8 cellular contexts compared by ENCODE assay signal in genomic region chr11:66744485-66745355, GRCh38. TPM values are rescaled to one million over a fixed set of nuclear protein-coding genes. Genes with fewer than 3 reads are reported as not detected.
A peak's percentile ranks its signal among the peaks of the same experiment; 100 is the strongest.
DNase-seq lines count a peak whose midpoint lies in the region; ATAC-seq and TF ChIP-seq lines count a peak whose summit lies in the region.

No MANE protein-coding gene starts in this region.

- TF ChIP-seq CTCF in GM13976 (IDR thresholded peaks at IDR 0.05; ENCODE audit: borderline replicate concordance, control extremely low read depth, extremely low read depth, insufficient read depth, missing control alignments) (peak; percentile 9), vagina (IDR thresholded peaks at IDR 0.05) (no peak)

- intact Hi-C loops in right cardiac atrium (cut with DNase I): no loop called here
- intact Hi-C loops in vagina (cut with DNase I): no loop called here

- in situ Hi-C loops in GM13976 (cut with MboI; ENCODE audit: low sequenced_read_pairs, unreplicated experiment): no loop called here

- peak; percentile 99 for DNase-seq in GM13976 (ENCODE audit: low spot score)
- DNase-seq in NCI-H1694 treated with DMSO at 0.1 percent for 48 hours (lab: John Stamatoyannopoulos, UW): peak; percentile 45
- DNase-seq in T-helper 2 cell: peak; percentile 81 to 88 (median 87)
- DNase-seq in anterior cingulate cortex (lab: John Stamatoyannopoulos, UW): peak in 57 of 58 donors; percentile 34 to 90 (median 78)
- peak; percentile 82 to 94 (median 93) for DNase-seq in right cardiac atrium
- no peak for DNase-seq in vagina (ENCODE audit: extremely low spot score in 2 of 2)

- H3K27me3 ChIP-seq in right cardiac atrium (ENCODE audit: control insufficient read depth, insufficient read depth): no peaks in the 10 kb centered on the region
- no peaks in the 10 kb centered on the region for H3K27me3 ChIP-seq in rectal smooth muscle tissue (ENCODE audit: control insufficient read depth, insufficient read depth, low read length)
- H3K27me3 ChIP-seq in vagina: no peaks in the 10 kb centered on the region

- H3K4me1 ChIP-seq in right cardiac atrium (ENCODE audit: control insufficient read depth, insufficient read depth, low read length): peaks cover under 1% of the 10 kb centered on the region
- no peaks in the 10 kb centered on the region for H3K4me1 ChIP-seq in rectal smooth muscle tissue (ENCODE audit: control insufficient read depth, insufficient read depth, low read length)
- peaks cover 33% of the 10 kb centered on the region for H3K4me1 ChIP-seq in vagina

- ATAC-seq in HG02840 (IDR thresholded peaks at IDR 0.05; ENCODE audit: low FRiP score, unreplicated experiment) (peak; percentile 74), right cardiac atrium (peak; percentile 97)

- H3K9ac ChIP-seq in rectal smooth muscle tissue (ENCODE audit: low read length): peak overlapping the region; percentile 84

- peak in 1 of 2 donors; percentile 52 for TF ChIP-seq POLR2A in vagina (IDR thresholded peaks at IDR 0.05)

- WGBS in right cardiac atrium: under 1% methylated on average over 94 of the region's 95 CpGs

- H3K4me3 ChIP-seq in right cardiac atrium (ENCODE audit: low read length) (peak overlapping the region; percentile 85), rectal smooth muscle tissue (ENCODE audit: low read length) (peak overlapping the region; percentile 95), vagina (peak overlapping the region; percentile 66)

- H3K9me3 ChIP-seq in right cardiac atrium (ENCODE audit: control insufficient read depth, low read length): no peaks in the 10 kb centered on the region
- no peaks in the 10 kb centered on the region for H3K9me3 ChIP-seq in vagina

- H3K36me3 ChIP-seq in rectal smooth muscle tissue (ENCODE audit: control insufficient read depth, insufficient read depth, low read length) (no peaks in the 10 kb centered on the region), vagina (no peaks in the 10 kb centered on the region)

- H3K27ac ChIP-seq in right cardiac atrium (ENCODE audit: low read length): peak overlapping the region; percentile 6
- peak overlapping the region; percentile 66 for H3K27ac ChIP-seq in rectal smooth muscle tissue (ENCODE audit: low read depth, low read length)
- H3K27ac ChIP-seq in vagina: peak overlapping the region; percentile 86

RNA-seq across cellular contexts. Expression of gene SPTBN2, which starts 15.7 kb away (rescaled TPM):
- total RNA-seq in right cardiac atrium (1 to 10 TPM; 2.3 to 7.0 (median 3.1) TPM), vagina (117 TPM)
- polyA plus RNA-seq in right cardiac atrium: 0.38 TPM

Comparison
In these comparisons a context has a peak if more than half of its experiments do, and no peak if none do; other contexts are left out.
1. DNase-seq: peak in GM13976 (single experiment), NCI-H1694 treated with DMSO at 0.1 percent for 48 hours (single experiment), T-helper 2 cell (5 of 5), anterior cingulate cortex (57 of 58) and right cardiac atrium (3 of 3); none in vagina (0 of 2).
2. H3K27ac ChIP-seq: peak in every context shown above with its lines; median percentile 86 in vagina; 66 in rectal smooth muscle tissue; 6 in right cardiac atrium.
3. RNA of gene SPTBN2, which starts 15.7 kb away (total RNA-seq): 117 TPM in vagina (single experiment); 2.3 to 7.0 TPM in right cardiac atrium; every median in the first group is over 10 times any median in the second.
4. Peak in every context shown above with its lines, with median percentiles within 50 percentile points of each other: H3K4me3 ChIP-seq.